In the genomic region with DNA sequence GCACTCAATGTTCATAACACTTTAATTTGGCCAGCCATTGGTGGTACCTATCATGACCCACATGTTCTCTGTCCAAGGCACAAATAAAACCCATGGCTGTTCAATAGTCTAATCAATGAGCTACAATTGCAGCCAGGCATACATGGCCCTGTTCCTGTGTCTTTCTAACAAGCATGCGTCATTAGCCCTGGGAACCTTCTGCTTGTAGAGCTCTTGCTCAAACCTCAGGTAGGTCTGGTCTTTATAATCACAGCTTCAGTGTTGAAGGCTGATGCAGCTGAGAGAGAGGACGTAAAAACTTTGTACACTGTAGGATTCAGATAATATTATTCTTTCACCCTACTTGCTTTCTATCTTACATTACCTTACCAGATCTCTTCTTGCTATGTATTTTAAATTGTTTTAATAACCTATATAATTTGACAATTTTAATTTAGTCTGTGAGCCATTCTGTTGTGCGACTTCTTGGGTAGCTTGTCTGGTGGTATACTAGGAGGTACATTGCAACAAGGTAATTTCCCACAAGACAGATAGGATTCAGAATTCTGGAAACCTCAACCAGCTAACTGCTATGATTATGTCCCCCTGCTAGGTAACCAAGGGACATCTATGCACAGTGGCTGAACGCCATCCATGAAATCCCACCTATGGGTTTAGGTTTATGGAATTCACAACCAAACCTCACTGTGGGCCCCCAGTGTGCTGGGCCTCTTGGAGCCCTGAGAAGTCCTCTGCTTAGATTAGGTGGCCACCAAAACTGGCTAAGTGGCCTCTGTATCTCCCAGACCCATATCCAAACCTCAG, we compare ENCODE assay signal across 9 cellular contexts. TPM values are rescaled to one million over a fixed set of nuclear protein-coding genes. Genes with fewer than 3 reads are reported as not detected.
A peak's percentile ranks its signal among the peaks of the same experiment; 100 is the strongest.
DNase-seq lines count a peak whose midpoint lies in the region; ATAC-seq and TF ChIP-seq lines count a peak whose summit lies in the region.
"Had no signal": no experiment of that assay in that cellular context is flagged by ENCODE, and none has a peak within 500 bp of the region (broad histone marks: within the 10 kb centered on the region; RNA-seq: fewer than 3 reads in every experiment).

No MANE protein-coding gene starts in this region.

- intact Hi-C loops in CD14-positive monocyte (cut with micrococcal nuclease) (loop anchor here in 1 of 2 donors (10.0 kb wide), 1 partner anchor 66 kb away; no protein-coding TSS in a partner anchor), Panc1 (cut with micrococcal nuclease; ENCODE audit: unreplicated experiment) (no loop called here), right cardiac atrium (cut with DNase I) (loop anchor here (5.0 to 10.0 kb wide), 3 partner anchors 76 to 136 kb away; no protein-coding TSS in a partner anchor)

- H3K4me3 ChIP-seq in Panc1 (ENCODE audit: low read depth in 2 of 2, low read length in 2 of 2) (no peak overlapping the region), right cardiac atrium (ENCODE audit: low read length) (no peak overlapping the region)

- CTCF ChIA-PET in Panc1 (lab: Charles Lee), result interaction anchor here (0.8 to 1.7 kb wide), 3 partner anchors 26 to 135 kb away, joined by 3 to 6 read pairs (median 4); no protein-coding TSS in a partner anchor

- BruUV-seq in Panc1 (replicated peaks; lab: Mats Ljungman, UMichigan), result no TSS peak

- TF ChIP-seq CTCF in CD14-positive monocyte (IDR thresholded peaks at IDR 0.05) (no peak), Panc1 (IDR thresholded peaks at IDR 0.05) (no peak)

- DNase-seq in CD14-positive monocyte (ENCODE audit: low spot score) (no peak), Panc1 (ENCODE audit: low read depth, low spot score) (no peak), memory B cell (ENCODE audit: low spot score in 2 of 2) (no peak), hypothalamus (lab: John Stamatoyannopoulos, UW) (no peak), GF-D8 (lab: John Stamatoyannopoulos, UW) (no peak), right cardiac atrium (no peak), NCI-H2081 treated with DMSO at 0.1 percent for 48 hours (lab: John Stamatoyannopoulos, UW) (no peak)

- H3K27ac Mint-ChIP-seq in CD14-positive monocyte (peak overlapping the region in 6 of 7 donors; percentile 65 to 87 (median 72)), memory B cell (peak overlapping the region; percentile 81)
- H3K27ac Mint-ChIP-seq: HFFc6 had no signal

- H3K4me3 Mint-ChIP-seq in CD14-positive monocyte (no peak overlapping the region), memory B cell (peak overlapping the region; percentile 50)
- H3K4me3 Mint-ChIP-seq: HFFc6 had no signal

- H3K4me1 ChIP-seq in Panc1 (ENCODE audit: control insufficient read depth, insufficient read depth, low read length), result no peaks in the 10 kb centered on the region
- H3K4me1 ChIP-seq in right cardiac atrium (ENCODE audit: control insufficient read depth, insufficient read depth, low read length), result peaks cover 2% of the 10 kb centered on the region

- ATAC-seq in GM19023 (IDR thresholded peaks at IDR 0.05; ENCODE audit: unreplicated experiment) (peak; percentile 6), Panc1 (peak; percentile 42; the same call in 1 of the 2 replicates), memory B cell (ENCODE audit: low read depth) (no peak), right cardiac atrium (no peak)

- in situ Hi-C loops in Panc1 (cut with HindIII; ENCODE audit: low pct_unique_long_range_greater_than_20kb, low sequenced_read_pairs), result no loop called here

- H3K27me3 ChIP-seq in Panc1 (ENCODE audit: control insufficient read depth, insufficient read depth, low read length) (no peaks in the 10 kb centered on the region), right cardiac atrium (ENCODE audit: control insufficient read depth, insufficient read depth) (no peaks in the 10 kb centered on the region)

- POLR2A ChIA-PET in Panc1 (lab: Charles Lee), result no interaction called here

- WGBS in right cardiac atrium, result 95% methylated on average over 4 of the region's 4 CpGs

- H3K9me3 ChIP-seq in Panc1 (ENCODE audit: control insufficient read depth, insufficient read depth, low read depth, low read length), result no peaks in the 10 kb centered on the region
- H3K9me3 ChIP-seq in right cardiac atrium (ENCODE audit: control insufficient read depth, low read length), result no peaks in the 10 kb centered on the region

- H3K4me1 Mint-ChIP-seq in CD14-positive monocyte (peaks cover 42% of the 10 kb centered on the region), memory B cell (peaks cover 47% of the 10 kb centered on the region)

- H3K27ac ChIP-seq in Panc1 (ENCODE audit: low read length) (no peak overlapping the region), right cardiac atrium (ENCODE audit: low read length) (no peak overlapping the region)

- H3K27me3 Mint-ChIP-seq in CD14-positive monocyte (ENCODE audit: low read depth in 3 of 3) (no peaks in the 10 kb centered on the region), memory B cell (no peaks in the 10 kb centered on the region)

- H3K36me3 Mint-ChIP-seq in CD14-positive monocyte (peaks cover 3% of the 10 kb centered on the region in 2 donors), memory B cell (peaks cover 8% of the 10 kb centered on the region)

- H3K36me3 ChIP-seq in Panc1 (ENCODE audit: control insufficient read depth, insufficient read depth, low read length), result no peaks in the 10 kb centered on the region

- H3K9me3 Mint-ChIP-seq in CD14-positive monocyte, result peaks cover 0 to 5% (median 0%) of the 10 kb centered on the region in 7 donors
- H3K9me3 Mint-ChIP-seq in memory B cell, result no peaks in the 10 kb centered on the region

RNA-seq across cellular contexts. Expression of gene RIPOR2, which starts 55.4 kb away (rescaled TPM):
- 100 to 1,000 TPM; 154 to 179 TPM for polyA plus RNA-seq in CD14-positive monocyte
- total RNA-seq in Panc1 (2021; ENCODE audit: unreplicated experiment), result 0.54 TPM
- not detected for polyA plus RNA-seq in Panc1 (2012; ENCODE audit: insufficient read length)
- total RNA-seq in right cardiac atrium, result 1 to 10 TPM; 2.1 to 2.9 (median 2.4) TPM
- polyA plus RNA-seq in right cardiac atrium, result 0.59 TPM

Comparison
In these comparisons a context has a peak if more than half of its experiments do, and no peak if none do; other contexts are left out.
1. ATAC-seq: peak in GM19023 (single experiment) and Panc1 (single experiment); none in memory B cell (single experiment) and right cardiac atrium (0 of 2).